Comparison of ENCODE assay signal across 20 cellular contexts in the genomic region with DNA sequence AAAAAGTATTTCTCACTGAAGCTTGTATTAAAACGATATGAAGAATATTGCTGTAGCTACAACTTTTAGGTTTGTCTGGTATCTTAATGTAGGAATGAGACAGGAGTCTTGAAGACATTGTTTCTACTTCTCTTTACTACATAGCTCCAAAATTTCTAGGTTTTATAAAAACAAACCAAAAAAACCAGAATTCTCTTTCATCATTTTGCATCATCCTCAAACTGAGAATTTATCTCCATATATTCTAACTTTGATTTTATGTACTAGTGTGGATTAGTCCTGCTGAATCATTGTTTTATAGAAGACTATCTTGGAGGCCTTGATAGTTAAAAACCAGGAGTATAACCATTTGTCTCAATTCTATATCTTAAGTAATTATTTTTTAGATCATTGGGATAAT.
"Had no signal": no experiment of that assay in that cellular context is flagged by ENCODE, and none has a peak within 500 bp of the region (broad histone marks: within the 10 kb centered on the region; RNA-seq: fewer than 3 reads in every experiment).

No MANE protein-coding gene starts in this region.

- H3K27me3 Mint-ChIP-seq: naive B cell had no signal

- H3K9me3 Mint-ChIP-seq: naive B cell, nephron progenitor cell had no signal

- H3K4me3 ChIP-seq: coronary artery, dorsolateral prefrontal cortex, gastrocnemius medialis, heart right ventricle, left ventricle myocardium inferior, lower lobe of right lung, ovary, right atrium auricular region, sigmoid colon, skin epidermis had no signal

- H3K4me1 ChIP-seq: gastrocnemius medialis, lower lobe of right lung, right atrium auricular region had no signal

- H3K4me3 Mint-ChIP-seq: naive B cell, nephron progenitor cell had no signal

- H3K27ac ChIP-seq: coronary artery, dorsolateral prefrontal cortex, gastrocnemius medialis, heart right ventricle, left ventricle myocardium inferior, lower lobe of right lung, ovary, right atrium auricular region, sigmoid colon, skin epidermis had no signal

- H3K27me3 ChIP-seq: dorsolateral prefrontal cortex, gastrocnemius medialis, heart right ventricle, ovary, right atrium auricular region, sigmoid colon had no signal

- H3K9me3 ChIP-seq: gastrocnemius medialis, heart right ventricle, left ventricle myocardium inferior, lower lobe of right lung, ovary, right atrium auricular region, sigmoid colon had no signal

- H3K27ac Mint-ChIP-seq: nephron progenitor cell had no signal

- ATAC-seq: gastrocnemius medialis, lower lobe of right lung had no signal

- DNase-seq: cerebellar nuclear complex; dorsolateral prefrontal cortex; effector CD8-positive, alpha-beta T cell; gastrocnemius medialis; kidney; left cardiac atrium; left ventricle myocardium inferior; lower lobe of right lung; mesenchymal stem cell; naive B cell; nephron progenitor cell; sigmoid colon; stimulated activated CD4-positive, alpha-beta T cell treated with anti-CD3 and anti-CD28 coated beads, Interleukin-12 subunit alpha, Interleukin-12 subunit beta, amount 100 ng/mL, for 4 hours; stimulated activated naive CD4-positive, alpha-beta T cell treated with Interleukin-2 at 50 U/mL for 16 hours; trophoblast cell had no signal

- H3K36me3 ChIP-seq: ovary had no signal

- H3K4me1 Mint-ChIP-seq: nephron progenitor cell had no signal
